1 cellular context compared by ENCODE assay signal in genomic region chr11:69657456-69657910, GRCh38.
TF ChIP-seq lines count a peak whose summit lies in the region.

No MANE protein-coding gene starts in this region.

TF ChIP-seq in HepG2, 621 proteins besides CTCF, POLR2A, EP300 and RAD21:
- TF ChIP-seq ZFAT (CRISPR knock-in tag; conservative IDR thresholded peaks at IDR 0.05): 0 out of 2 replicates have a peak, but pooled peaks have one; percentile 23
- TF ChIP-seq DZIP1 (CRISPR knock-in tag; IDR thresholded peaks at IDR 0.05): 0 out of 2 replicates have a peak, but pooled peaks have one; percentile 5
- no peak for TF ChIP-seq ZFX (CRISPR knock-in tag; IDR thresholded peaks at IDR 0.05; ENCODE audit: low read depth)
- 0 out of 2 replicates have a peak, but pooled peaks have one; percentile 4 for TF ChIP-seq FOSL1 (CRISPR knock-in tag; IDR thresholded peaks at IDR 0.05; ENCODE audit: borderline replicate concordance)
- 0 out of 2 replicates have a peak, but pooled peaks have one; percentile 2 for TF ChIP-seq ZFP41 (CRISPR knock-in tag; IDR thresholded peaks at IDR 0.05; ENCODE audit: borderline replicate concordance)
- peak; percentile 14; the same call in 1 of the 2 replicates for TF ChIP-seq ZNF749 (CRISPR knock-in tag; IDR thresholded peaks at IDR 0.05; ENCODE audit: borderline replicate concordance)
- no peak for TF ChIP-seq CENPBD1 (CRISPR knock-in tag; IDR thresholded peaks at IDR 0.05; ENCODE audit: borderline replicate concordance, low read depth)
- no peak for TF ChIP-seq ZNF207 (IDR thresholded peaks at IDR 0.05; ENCODE audit: borderline replicate concordance)
- no peak for TF ChIP-seq SIX4 (CRISPR knock-in tag; IDR thresholded peaks at IDR 0.05)
- no peak for TF ChIP-seq ZNF101 (CRISPR knock-in tag; IDR thresholded peaks at IDR 0.05; ENCODE audit: borderline replicate concordance, low read depth)
- no peak for TF ChIP-seq ZNF552 (CRISPR knock-in tag; IDR thresholded peaks at IDR 0.05; ENCODE audit: borderline replicate concordance)
- peak; percentile 2; the same call in 1 of the 2 replicates for TF ChIP-seq EED (CRISPR knock-in tag; IDR thresholded peaks at IDR 0.05)
- TF ChIP-seq ZBTB39 (CRISPR knock-in tag; IDR thresholded peaks at IDR 0.05): no peak
- TF ChIP-seq PATZ1 (CRISPR knock-in tag; IDR thresholded peaks at IDR 0.05): no peak
- TF ChIP-seq ZNF720 (CRISPR knock-in tag; IDR thresholded peaks at IDR 0.05): no peak
- peak; percentile 13; the same call in 1 of the 2 replicates for TF ChIP-seq ZNF740 (CRISPR knock-in tag; IDR thresholded peaks at IDR 0.05)
- TF ChIP-seq AHDC1 (CRISPR knock-in tag; IDR thresholded peaks at IDR 0.05; ENCODE audit: borderline replicate concordance): peak; percentile 6; the same call in 1 of the 2 replicates
- 0 out of 2 replicates have a peak, but pooled peaks have one; percentile 44 for TF ChIP-seq PRMT3 (CRISPR knock-in tag; IDR thresholded peaks at IDR 0.05; ENCODE audit: borderline replicate concordance, low read depth)
- TF ChIP-seq HNF1A (IDR thresholded peaks at IDR 0.05; ENCODE audit: low read depth): no peak
- no peak for TF ChIP-seq HNF1A (CRISPR knock-in tag; IDR thresholded peaks at IDR 0.05; ENCODE audit: borderline replicate concordance)
- peak; percentile 81; the same call in 1 of the 2 replicates for TF ChIP-seq HNRNPL (IDR thresholded peaks at IDR 0.05; ENCODE audit: low read depth, low read length)
- TF ChIP-seq ZNF879 (CRISPR knock-in tag; IDR thresholded peaks at IDR 0.05): no peak
- TF ChIP-seq TBX3 (IDR thresholded peaks at IDR 0.05; ENCODE audit: borderline replicate concordance): no peak
- 0 out of 2 replicates have a peak, but pooled peaks have one; percentile 15 for TF ChIP-seq ZNF660 (CRISPR knock-in tag; IDR thresholded peaks at IDR 0.05; ENCODE audit: borderline replicate concordance, low read depth)
